ENCODE assay signal across 8 cellular contexts in genomic region chr12:6451348-6452244, GRCh38. TPM values are rescaled to one million over a fixed set of nuclear protein-coding genes. Genes with fewer than 3 reads are reported as not detected.
DNase-seq lines count a peak whose midpoint lies in the region; ATAC-seq and TF ChIP-seq lines count a peak whose summit lies in the region.

Gene TAPBPL (plus strand): TSS chr12:6452042. CDS start chr12:6452249, 207 bp downstream.

- H3K4me2 ChIP-seq in DND-41 (ENCODE audit: insufficient read depth, low read length) (peak within 1 kb of the TSS; percentile 84), parathyroid adenoma (ENCODE audit: low read length) (peak within 1 kb of the TSS; percentile 78)

- H3K27me3 ChIP-seq in DND-41 (ENCODE audit: insufficient read depth, low read length, poor library complexity) (no peaks in the 10 kb centered on the region), adipocyte (replicated peaks; ENCODE audit: control insufficient read depth, insufficient read depth, low read length) (no peaks in the 10 kb centered on the region), cardiac muscle cell (no peaks in the 10 kb centered on the region), parathyroid adenoma (ENCODE audit: control insufficient read depth, insufficient read depth, low read length) (no peaks in the 10 kb centered on the region)

- DNase-seq in DND-41 (peak; percentile 90), GOT3 (lab: John Stamatoyannopoulos, UW) (peak; percentile 22), NAMALWA (ENCODE audit: low spot score) (peak; percentile 97), SW 1271 (lab: John Stamatoyannopoulos, UW) (peak; percentile 56 to 86), adipocyte (ENCODE audit: low read depth) (peak; percentile 87), cardiac muscle cell (ENCODE audit: low read depth in 1 of 2, low spot score in 1 of 2) (peak; percentile 86 to 88)

- peak within 1 kb of the TSS; percentile 85 for H2AFZ ChIP-seq in DND-41 (ENCODE audit: low read depth, low read length)
- peak within 1 kb of the TSS; percentile 94 for H2AFZ ChIP-seq in parathyroid adenoma

- H3K27ac ChIP-seq in DND-41 (ENCODE audit: low read length) (peak within 1 kb of the TSS; percentile 97), cardiac muscle cell (peak within 1 kb of the TSS; percentile 92), parathyroid adenoma (peak within 1 kb of the TSS; percentile 100), urinary bladder (ENCODE audit: low read depth) (peak within 1 kb of the TSS; percentile 94)

- peak; percentile 91 for ATAC-seq in DND-41 (ENCODE audit: insufficient read depth, low read depth)

- no peaks in the 10 kb centered on the region for H3K9me3 ChIP-seq in DND-41 (ENCODE audit: insufficient read depth, low read length, severe bottlenecking)
- H3K9me3 ChIP-seq in adipocyte (ENCODE audit: control insufficient read depth, low read length): no peaks in the 10 kb centered on the region
- no peaks in the 10 kb centered on the region for H3K9me3 ChIP-seq in cardiac muscle cell (ENCODE audit: low read depth)
- H3K9me3 ChIP-seq in parathyroid adenoma (ENCODE audit: control insufficient read depth, low read length): no peaks in the 10 kb centered on the region

- WGBS in urinary bladder: under 1% methylated on average over 27 of the region's 27 CpGs

- H3K36me3 ChIP-seq in DND-41 (ENCODE audit: insufficient read depth, low read length) (peaks cover 24% of the 10 kb centered on the region), adipocyte (ENCODE audit: control insufficient read depth, insufficient read depth, low read length, severe bottlenecking) (peaks cover 7% of the 10 kb centered on the region), cardiac muscle cell (no peaks in the 10 kb centered on the region), parathyroid adenoma (ENCODE audit: control insufficient read depth, insufficient read depth, low read length) (no peaks in the 10 kb centered on the region), urinary bladder (ENCODE audit: insufficient read depth) (no peaks in the 10 kb centered on the region)

- no peaks in the 10 kb centered on the region for H4K20me1 ChIP-seq in DND-41 (ENCODE audit: insufficient read depth, low read length)

- H3K9ac ChIP-seq in DND-41 (ENCODE audit: low read depth, low read length) (peak within 1 kb of the TSS; percentile 87), adipocyte (ENCODE audit: low read length) (peak within 1 kb of the TSS; percentile 93), parathyroid adenoma (peak within 1 kb of the TSS; percentile 91)

- H3K4me1 ChIP-seq in DND-41 (ENCODE audit: insufficient read depth, low read length) (peaks cover 32% of the 10 kb centered on the region), adipocyte (ENCODE audit: control insufficient read depth, insufficient read depth, low read length) (peaks cover 27% of the 10 kb centered on the region), cardiac muscle cell (ENCODE audit: low read depth) (peaks cover 24% of the 10 kb centered on the region), parathyroid adenoma (peaks cover 23% of the 10 kb centered on the region), urinary bladder (ENCODE audit: insufficient read depth) (no peaks in the 10 kb centered on the region)

- H3K4me3 ChIP-seq in DND-41 (ENCODE audit: low read depth in 1 of 2, low read length in 2 of 2): peak within 1 kb of the TSS; percentile 36 to 78
- peak within 1 kb of the TSS; percentile 84 for H3K4me3 ChIP-seq in adipocyte (ENCODE audit: low read length)
- H3K4me3 ChIP-seq in cardiac muscle cell: peak within 1 kb of the TSS; percentile 25
- H3K4me3 ChIP-seq in parathyroid adenoma (ENCODE audit: low read depth, low read length): peak within 1 kb of the TSS; percentile 53
- H3K4me3 ChIP-seq in urinary bladder (ENCODE audit: low read depth, low read length): peak within 1 kb of the TSS; percentile 68

- peak; percentile 2 for TF ChIP-seq CTCF in DND-41 (IDR thresholded peaks at IDR 0.05; ENCODE audit: borderline replicate concordance, extremely low read depth, low read length, poor library complexity, severe bottlenecking)
- no peak for TF ChIP-seq CTCF in cardiac muscle cell (IDR thresholded peaks at IDR 0.05; ENCODE audit: low read depth, low read length)
- TF ChIP-seq CTCF in parathyroid adenoma (IDR thresholded peaks at IDR 0.05): no peak

- H3K79me2 ChIP-seq in DND-41 (ENCODE audit: insufficient read depth, low read length) (peaks cover 22% of the 10 kb centered on the region), parathyroid adenoma (no peaks in the 10 kb centered on the region)

RNA-seq across cellular contexts. Expression of gene TAPBPL, which starts in this region (rescaled TPM):
- 2.8 and 3.4 TPM in 2 replicates for total RNA-seq in cardiac muscle cell
- 1.5 and 3.3 TPM in 2 replicates for polyA plus RNA-seq in cardiac muscle cell
- total RNA-seq in urinary bladder: 11.1 TPM
- polyA plus RNA-seq in urinary bladder: 21.8 TPM

Comparison
In these comparisons a context has a peak if more than half of its experiments do, and no peak if none do; other contexts are left out.
1. Peak in every context shown above with its lines: DNase-seq, ATAC-seq, H3K4me3 ChIP-seq and H3K27ac ChIP-seq.
2. DNase-seq: peak in every context shown above with its lines; median percentile 97 in NAMALWA; 90 in DND-41; 87 in adipocyte; 87 in cardiac muscle cell; 71 in SW 1271; 22 in GOT3.
3. H3K4me3 ChIP-seq: peak in every context shown above with its lines; median percentile 84 in adipocyte; 68 in urinary bladder; 57 in DND-41; 53 in parathyroid adenoma; 25 in cardiac muscle cell.